In genomic region chr11:101346591-101346990, GRCh38 we compare ENCODE assay signal across 20 cellular contexts.
DNase-seq lines count a peak whose midpoint lies in the region; ATAC-seq and TF ChIP-seq lines count a peak whose summit lies in the region.
"Had no signal": no experiment of that assay in that cellular context is flagged by ENCODE, and none has a peak within 500 bp of the region (broad histone marks: within the 10 kb centered on the region; RNA-seq: fewer than 3 reads in every experiment).

No MANE protein-coding gene starts in this region.

- no peaks in the 10 kb centered on the region for H3K27me3 ChIP-seq in tibial artery
- H3K27me3 ChIP-seq: suprapubic skin had no signal

- H3K27ac ChIP-seq in tibial artery = peak overlapping the region; percentile 16 to 34
- H3K27ac ChIP-seq: epithelial cell of prostate, HL-60, suprapubic skin had no signal

- H3K9me3 ChIP-seq in tibial artery = no peaks in the 10 kb centered on the region
- H3K9me3 ChIP-seq: suprapubic skin had no signal

- H3K4me1 ChIP-seq in tibial artery = peaks cover 0 to 30% (median 12%) of the 10 kb centered on the region in 4 donors
- H3K4me1 ChIP-seq: suprapubic skin had no signal

- no peak for TF ChIP-seq CTCF in tibial artery (IDR thresholded peaks at IDR 0.05)

- DNase-seq in ELR (ENCODE audit: low read depth) (peak; percentile 25), RPMI7951 (ENCODE audit: low read depth) (peak; percentile 18), fibroblast of peridontal ligament (ENCODE audit: extremely low read depth) (peak; percentile 10), tibial artery (no peak), NCI-H1930 (lab: John Stamatoyannopoulos, UW) (no peak)
- DNase-seq: activated CD4-positive, alpha-beta T cell treated with anti-CD3 and anti-CD28 coated beads for 1 hour; activated T-cell treated with anti-CD3 and anti-CD28 coated beads, Interleukin-2, amount 50 U/mL, for 72 hours; COR-L47; dermis blood vessel endothelial cell; midbrain; NCI-H187 treated with DMSO at 0.1 percent for 48 hours; stimulated activated CD8-positive, alpha-beta memory T cell treated with anti-CD3 and anti-CD28 coated beads, Interleukin-4, amount 100 ng/mL, for 48 hours had no signal

- no peaks in the 10 kb centered on the region for H3K36me3 ChIP-seq in tibial artery
- H3K36me3 ChIP-seq: suprapubic skin had no signal

- intact Hi-C loops in tibial artery (cut with DNase I; ENCODE audit: low total_unique reads) = no loop called here

- ATAC-seq in GM18517 (IDR thresholded peaks at IDR 0.05; ENCODE audit: unreplicated experiment) = no peak
- ATAC-seq in GM19324 (IDR thresholded peaks at IDR 0.05; ENCODE audit: low FRiP score, unreplicated experiment) = no peak
- ATAC-seq in GM19452 (IDR thresholded peaks at IDR 0.05; ENCODE audit: unreplicated experiment) = no peak
- ATAC-seq: activated naive CD4-positive, alpha-beta T cell treated with anti-CD3 and anti-CD28 coated beads, Interleukin-2, amount 50 U/mL, for 72 hours; activated T-cell treated with anti-CD3 and anti-CD28 coated beads, Interleukin-2, amount 50 U/mL, for 72 hours; K562 had no signal

- no peak overlapping the region for H3K4me3 ChIP-seq in tibial artery
- H3K4me3 ChIP-seq: K562, suprapubic skin had no signal

Comparison
In these comparisons a context has a peak if more than half of its experiments do, and no peak if none do; other contexts are left out.
1. DNase-seq: peak in ELR (single experiment), RPMI7951 (single experiment) and fibroblast of peridontal ligament (single experiment); none in tibial artery (0 of 2) and NCI-H1930 (0 of 2).